In the genomic region with DNA sequence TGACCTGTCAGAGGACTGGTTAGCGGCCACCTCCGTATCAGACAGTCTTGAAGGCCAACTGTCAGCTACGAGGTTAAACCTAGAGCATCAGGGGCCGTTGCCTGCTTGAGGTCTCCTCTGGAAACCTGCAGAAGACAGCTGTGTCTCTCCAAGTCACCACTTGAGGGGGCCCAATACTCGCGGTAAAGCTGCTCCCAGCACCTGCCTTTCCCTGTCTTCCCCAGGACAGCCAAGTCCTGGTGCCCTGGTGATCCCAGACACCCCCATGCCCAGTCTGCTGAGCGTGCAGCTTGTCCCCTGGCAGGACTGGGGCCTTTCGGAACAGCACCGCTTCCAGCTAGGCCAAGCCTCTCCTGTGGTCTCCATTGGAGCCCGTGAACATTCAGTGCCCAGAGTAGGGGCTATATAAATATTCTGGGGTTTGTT, we compare ENCODE assay signal across 9 cellular contexts.
DNase-seq lines count a peak whose midpoint lies in the region; ATAC-seq and TF ChIP-seq lines count a peak whose summit lies in the region.
"Had no signal": no experiment of that assay in that cellular context is flagged by ENCODE, and none has a peak within 500 bp of the region (broad histone marks: within the 10 kb centered on the region; RNA-seq: fewer than 3 reads in every experiment).

No MANE protein-coding gene starts in this region.

- H3K4me3 Mint-ChIP-seq in WTC11, result no peak overlapping the region

- peaks cover 14% of the 10 kb centered on the region for H3K27me3 Mint-ChIP-seq in WTC11 (ENCODE audit: low read depth)

- intact Hi-C loops in left colon (cut with DNase I, micrococcal nuclease), result loop anchor here in 1 of 2 donors (5.0 kb wide), 1 partner anchor 210 kb away; no protein-coding TSS in a partner anchor

- H3K27ac ChIP-seq in cingulate gyrus (ENCODE audit: low read depth, low read length), result peak overlapping the region; percentile 6
- H3K27ac ChIP-seq: skin epidermis had no signal

- no peak overlapping the region for H3K27ac Mint-ChIP-seq in WTC11

- no peaks in the 10 kb centered on the region for H3K9me3 Mint-ChIP-seq in WTC11

- no peaks in the 10 kb centered on the region for H3K36me3 Mint-ChIP-seq in WTC11

- TF ChIP-seq CTCF in AG09309 (IDR thresholded peaks at IDR 0.05; ENCODE audit: control insufficient read depth, insufficient read depth, low read depth, low read length, missing control alignments) (peak; percentile 90), WTC11 (IDR thresholded peaks at IDR 0.05) (peak; percentile 61; the same call in 1 of the 2 replicates)

- DNase-seq in AG09309 (ENCODE audit: low read depth), result peak; percentile 23
- peak; percentile 5 for DNase-seq in GOT3 (lab: John Stamatoyannopoulos, UW)
- DNase-seq in NCI-H226, result peak; percentile 41
- peak; percentile 85 for DNase-seq in WTC11 (ENCODE audit: low spot score)
- peak; percentile 57 to 67 for DNase-seq in left colon
- DNase-seq in stimulated activated CD4-positive, alpha-beta T cell treated with anti-CD3 and anti-CD28 coated beads, Interleukin-2, amount 100 ng/mL, for 4 hours (ENCODE audit: low read depth), result peak; percentile 25

- H3K4me3 ChIP-seq in AG09309 (ENCODE audit: control insufficient read depth, low read depth, low read length), result no peak overlapping the region
- H3K4me3 ChIP-seq: skin epidermis had no signal

- CTCF ChIA-PET in WTC11 (lab: Charles Lee), result interaction anchor here (0.6 to 3.0 kb wide), 43 partner anchors 9 to 548 kb away, joined by 3 to 60 read pairs (median 4); no protein-coding TSS in a partner anchor

- ATAC-seq in WTC11 (peak; percentile 84), left colon (peak; percentile 91), HG02759 (IDR thresholded peaks at IDR 0.05; ENCODE audit: unreplicated experiment) (no peak)

- POLR2A ChIA-PET in WTC11 (lab: Charles Lee), result interaction anchor here (0.6 to 0.7 kb wide), 2 partner anchors 21 to 289 kb away, joined by 3 read pairs; no protein-coding TSS in a partner anchor

- H3K4me1 Mint-ChIP-seq in WTC11, result peaks cover 16% of the 10 kb centered on the region

TF ChIP-seq in WTC11, 78 proteins besides CTCF, POLR2A, EP300 and RAD21:
- peak; percentile 47; the same call in 1 of the 2 replicates for TF ChIP-seq SP1 (CRISPR knock-in tag; conservative IDR thresholded peaks at IDR 0.05)
- TF ChIP-seq, protein P1, sequence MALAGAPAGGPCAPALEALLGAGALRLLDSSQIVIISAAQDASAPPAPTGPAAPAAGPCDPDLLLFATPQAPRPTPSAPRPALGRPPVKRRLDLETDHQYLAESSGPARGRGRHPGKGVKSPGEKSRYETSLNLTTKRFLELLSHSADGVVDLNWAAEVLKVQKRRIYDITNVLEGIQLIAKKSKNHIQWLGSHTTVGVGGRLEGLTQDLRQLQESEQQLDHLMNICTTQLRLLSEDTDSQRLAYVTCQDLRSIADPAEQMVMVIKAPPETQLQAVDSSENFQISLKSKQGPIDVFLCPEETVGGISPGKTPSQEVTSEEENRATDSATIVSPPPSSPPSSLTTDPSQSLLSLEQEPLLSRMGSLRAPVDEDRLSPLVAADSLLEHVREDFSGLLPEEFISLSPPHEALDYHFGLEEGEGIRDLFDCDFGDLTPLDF (CRISPR knock-in tag; IDR thresholded peaks at IDR 0.05), result no peak

Comparison
In these comparisons a context has a peak if more than half of its experiments do, and no peak if none do; other contexts are left out.
1. DNase-seq: peak in every context shown above with its lines; median percentile 85 in WTC11; 62 in left colon; 41 in NCI-H226; 25 in stimulated activated CD4-positive, alpha-beta T cell treated with anti-CD3 and anti-CD28 coated beads, Interleukin-2, amount 100 ng/mL, for 4 hours; 23 in AG09309; 5 in GOT3.